ENCODE assay signal across 8 cellular contexts in genomic region chr19:2270572-2271515, GRCh38. TPM values are rescaled to one million over a fixed set of nuclear protein-coding genes. Genes with fewer than 3 reads are reported as not detected.
A peak's percentile ranks its signal among the peaks of the same experiment; 100 is the strongest.
DNase-seq lines count a peak whose midpoint lies in the region; ATAC-seq and TF ChIP-seq lines count a peak whose summit lies in the region.

No MANE protein-coding gene starts in this region.

- no peaks in the 10 kb centered on the region for H3K9me3 Mint-ChIP-seq in HFFc6

- H3K4me1 ChIP-seq in thoracic aorta (ENCODE audit: control insufficient read depth in 1 of 2, low read depth in 2 of 2): peaks cover 47 to 74% of the 10 kb centered on the region in 2 donors

- peaks cover 20% of the 10 kb centered on the region for H3K36me3 ChIP-seq in thoracic aorta

- peak overlapping the region; percentile 97 for H3K4me3 Mint-ChIP-seq in HFFc6

- peak; percentile 95 for DNase-seq in AG20443 (ENCODE audit: low spot score)
- peak; percentile 77 for DNase-seq in HFFc6
- DNase-seq in SW480 (ENCODE audit: low spot score): peak; percentile 34
- peak; percentile 38 for DNase-seq in activated naive CD8-positive, alpha-beta T cell treated with anti-CD3 and anti-CD28 coated beads, Interleukin-2, amount 50 U/mL, for 16 hours (ENCODE audit: low read depth, low spot score)
- DNase-seq in Right ventricle myocardium inferior (ENCODE audit: missing footprints): peak; percentile 95
- peak; percentile 62 for DNase-seq in omental fat pad (ENCODE audit: low spot score)
- DNase-seq in thoracic aorta (ENCODE audit: low spot score): peak; percentile 33

- no peak for TF ChIP-seq CTCF in HFFc6 (IDR thresholded peaks at IDR 0.05)
- no peak for TF ChIP-seq CTCF in omental fat pad (IDR thresholded peaks at IDR 0.05)
- no peak for TF ChIP-seq CTCF in thoracic aorta (IDR thresholded peaks at IDR 0.05)

- H3K36me3 Mint-ChIP-seq in HFFc6 (ENCODE audit: low read depth): peaks cover 29% of the 10 kb centered on the region

- H3K9me3 ChIP-seq in thoracic aorta: no peaks in the 10 kb centered on the region

- H3K27me3 ChIP-seq in thoracic aorta (replicated peaks; ENCODE audit: insufficient read depth): no peaks in the 10 kb centered on the region

- peaks cover 30% of the 10 kb centered on the region for H3K27me3 Mint-ChIP-seq in HFFc6 (ENCODE audit: insufficient read depth)

- peak overlapping the region; percentile 96 for H3K27ac Mint-ChIP-seq in HFFc6

- H3K4me1 Mint-ChIP-seq in HFFc6 (ENCODE audit: low read depth): peaks cover 40% of the 10 kb centered on the region

- peak overlapping the region; percentile 100 for H3K4me3 ChIP-seq in thoracic aorta

- intact Hi-C loops in Right ventricle myocardium inferior (cut with DNase I): loop anchor here (2.0 kb wide), 1 partner anchor 120 kb away; the partner anchor contains the start of gene AP3D1

- peak overlapping the region; percentile 98 for H3K27ac ChIP-seq in thoracic aorta

- peak; percentile 53 for ATAC-seq in Right ventricle myocardium inferior
- ATAC-seq in omental fat pad (ENCODE audit: low FRiP score): peak; percentile 25
- peak; percentile 10 for ATAC-seq in thoracic aorta (ENCODE audit: insufficient number of reproducible peaks, low FRiP score, low read depth)
- ATAC-seq in GM21576 (IDR thresholded peaks at IDR 0.05; ENCODE audit: unreplicated experiment): no peak

RNA-seq across cellular contexts. Expression of gene PEAK3, which starts 11.1 kb away (rescaled TPM):
- total RNA-seq in HFFc6 (2021; fragmentation: NEBNext Ultra II Directional; extraction: Animal tissue kit (Norgen Biotek cat#: 25700)): under 1 TPM; 0.07 to 0.53 (median 0.36) TPM
- total RNA-seq in Right ventricle myocardium inferior (0.68 TPM), omental fat pad (1 to 10 TPM in 3 of 4 donors, under 1 TPM in 1; 0.09 to 9.1 (median 1.3) TPM), thoracic aorta (1 to 10 TPM; 1.2 to 3.0 TPM)

RNA-seq across cellular contexts. Expression of gene JSRP1, which starts 14.6 kb away (rescaled TPM):
- under 1 TPM; 0.27 to 0.99 (median 0.72) TPM for total RNA-seq in HFFc6 (2021; fragmentation: NEBNext Ultra II Directional; extraction: Animal tissue kit (Norgen Biotek cat#: 25700))
- total RNA-seq in Right ventricle myocardium inferior (not detected), omental fat pad (not detected), thoracic aorta (not detected)

RNA-seq across cellular contexts. Expression of gene AMH, which starts 21.7 kb away (rescaled TPM):
- 1 to 10 TPM in 5 of 6 experiments, under 1 TPM in 1; 0.98 to 2.3 (median 1.4) TPM for total RNA-seq in HFFc6 (2021; fragmentation: NEBNext Ultra II Directional; extraction: Animal tissue kit (Norgen Biotek cat#: 25700))
- 0.89 TPM for total RNA-seq in Right ventricle myocardium inferior
- total RNA-seq in omental fat pad: 1 to 10 TPM in 1 of 4 donors, under 1 TPM in 2, not detected in 1; 0.25 to 1.1 (median 0.72) TPM
- under 1 TPM; 0.92 to 0.95 TPM for total RNA-seq in thoracic aorta

RNA-seq across cellular contexts. Expression of gene SF3A2, which starts 34.2 kb away (rescaled TPM):
- total RNA-seq in HFFc6 (2021; fragmentation: NEBNext Ultra II Directional; extraction: Animal tissue kit (Norgen Biotek cat#: 25700)): 10 to 100 TPM; 48.7 to 60.6 (median 54.8) TPM
- 30.3 TPM for total RNA-seq in Right ventricle myocardium inferior
- total RNA-seq in omental fat pad: 10 to 100 TPM; 13.2 to 31.1 (median 24.5) TPM
- total RNA-seq in thoracic aorta: 10 to 100 TPM; 23.8 to 43.7 TPM

RNA-seq across cellular contexts. Expression of gene PLEKHJ1, which starts 34.7 kb away (rescaled TPM):
- 10 to 100 TPM; 45.9 to 57.3 (median 50.2) TPM for total RNA-seq in HFFc6 (2021; fragmentation: NEBNext Ultra II Directional; extraction: Animal tissue kit (Norgen Biotek cat#: 25700))
- 59.7 TPM for total RNA-seq in Right ventricle myocardium inferior
- 10 to 100 TPM; 45.0 to 67.5 (median 52.3) TPM for total RNA-seq in omental fat pad
- 10 to 100 TPM; 26.3 to 46.2 TPM for total RNA-seq in thoracic aorta

Comparison
In these comparisons a context has a peak if more than half of its experiments do, and no peak if none do; other contexts are left out.
1. DNase-seq: peak in every context shown above with its lines; median percentile 95 in AG20443; 95 in Right ventricle myocardium inferior; 77 in HFFc6; 62 in omental fat pad; 38 in activated naive CD8-positive, alpha-beta T cell treated with anti-CD3 and anti-CD28 coated beads, Interleukin-2, amount 50 U/mL, for 16 hours; 34 in SW480; 33 in thoracic aorta.